1 cellular context compared by ENCODE assay signal in genomic region chr6:168744866-168745265, GRCh38.
TF ChIP-seq lines count a peak whose summit lies in the region.

No MANE protein-coding gene starts in this region.

TF ChIP-seq in HCT116, 20 proteins besides CTCF, POLR2A, EP300 and RAD21 (continued from another document):
- TF ChIP-seq ZBTB33 (IDR thresholded peaks at IDR 0.05; ENCODE audit: extremely low read depth, insufficient replicate concordance, low read length) (no peak), ZNF274 (IDR thresholded peaks at IDR 0.05; ENCODE audit: low read depth, low read length) (no peak), CBX3 (IDR thresholded peaks at IDR 0.05; ENCODE audit: low read depth) (no peak), ZFX (IDR thresholded peaks at IDR 0.05) (no peak), EGR1 (IDR thresholded peaks at IDR 0.05; ENCODE audit: low read depth) (no peak), ATF3 (IDR thresholded peaks at IDR 0.05) (no peak), POLR2AphosphoS5 (IDR thresholded peaks at IDR 0.05; ENCODE audit: low read depth, low read length) (no peak), EZH2 (IDR thresholded peaks at IDR 0.05) (no peak), TCF7L2 (IDR thresholded peaks at IDR 0.05; ENCODE audit: borderline replicate concordance, extremely low read depth, insufficient read depth, insufficient read length) (no peak), MAX (IDR thresholded peaks at IDR 0.05) (no peak)
TF ChIP-seq in HCT116: peak in this region for 0.
